Comparison of ENCODE assay signal across 14 cellular contexts in genomic region chr6:43806041-43806757, GRCh38. TPM values are rescaled to one million over a fixed set of nuclear protein-coding genes. Genes with fewer than 3 reads are reported as not detected.
DNase-seq lines count a peak whose midpoint lies in the region; ATAC-seq and TF ChIP-seq lines count a peak whose summit lies in the region.
"Had no signal": no experiment of that assay in that cellular context is flagged by ENCODE, and none has a peak within 500 bp of the region (broad histone marks: within the 10 kb centered on the region; RNA-seq: fewer than 3 reads in every experiment).

No MANE protein-coding gene starts in this region.

- peaks cover 45% of the 10 kb centered on the region for H3K4me1 ChIP-seq in adipocyte (ENCODE audit: control insufficient read depth, insufficient read depth, low read length)
- H3K4me1 ChIP-seq in left lung, result peaks cover 12 to 37% of the 10 kb centered on the region in 2 donors
- H3K4me1 ChIP-seq in aorta (ENCODE audit: control insufficient read depth in 1 of 2, insufficient read depth in 2 of 2, low read length in 2 of 2), result no peaks in the 10 kb centered on the region
- H3K4me1 ChIP-seq in effector memory CD4-positive, alpha-beta T cell (ENCODE audit: control insufficient read depth, insufficient read depth, low read length, poor library complexity, severe bottlenecking), result no peaks in the 10 kb centered on the region
- H3K4me1 ChIP-seq: foreskin keratinocyte had no signal

- H3K27me3 ChIP-seq in adipocyte (replicated peaks; ENCODE audit: control insufficient read depth, insufficient read depth, low read length) (no peaks in the 10 kb centered on the region), left lung (no peaks in the 10 kb centered on the region), aorta (ENCODE audit: control insufficient read depth in 1 of 2, insufficient read depth in 2 of 2, low read length in 1 of 2) (no peaks in the 10 kb centered on the region)
- H3K27me3 ChIP-seq in effector memory CD4-positive, alpha-beta T cell (replicated peaks; ENCODE audit: control insufficient read depth, insufficient read depth, low read length, poor library complexity, severe bottlenecking), result no peaks in the 10 kb centered on the region

- H3K9me3 ChIP-seq in adipocyte (ENCODE audit: control insufficient read depth, low read length) (no peaks in the 10 kb centered on the region), left lung (no peaks in the 10 kb centered on the region), aorta (ENCODE audit: control insufficient read depth, low read length) (no peaks in the 10 kb centered on the region)
- H3K9me3 ChIP-seq in effector memory CD4-positive, alpha-beta T cell (ENCODE audit: control insufficient read depth, low read length), result no peaks in the 10 kb centered on the region

- H3K27ac ChIP-seq in left lung (no peak overlapping the region), aorta (ENCODE audit: low read depth in 1 of 2, low read length in 2 of 2) (no peak overlapping the region)
- no peak overlapping the region for H3K27ac ChIP-seq in effector memory CD4-positive, alpha-beta T cell (ENCODE audit: insufficient read depth, low read length, poor library complexity, severe bottlenecking)
- H3K27ac ChIP-seq: foreskin keratinocyte, SK-N-MC had no signal

- peak; percentile 32 for ATAC-seq in left lung
- peak; percentile 16 for ATAC-seq in aorta (ENCODE audit: low FRiP score)
- ATAC-seq in GM21515 (IDR thresholded peaks at IDR 0.05; ENCODE audit: unreplicated experiment), result no peak
- no peak for ATAC-seq in HG03108 (IDR thresholded peaks at IDR 0.05; ENCODE audit: unreplicated experiment)
- ATAC-seq: foreskin keratinocyte, sciatic nerve had no signal

- no peak for TF ChIP-seq CTCF in left lung (IDR thresholded peaks at IDR 0.05)

- intact Hi-C loops in left lung (cut with DNase I) (no loop called here), aorta (cut with DNase I) (no loop called here)

- H3K4me3 ChIP-seq in adipocyte (ENCODE audit: low read length) (no peak overlapping the region), left lung (no peak overlapping the region), aorta (ENCODE audit: low read length in 2 of 2) (no peak overlapping the region)
- H3K4me3 ChIP-seq in effector memory CD4-positive, alpha-beta T cell (ENCODE audit: insufficient read depth, low read depth, low read length, poor library complexity, severe bottlenecking), result no peak overlapping the region
- H3K4me3 ChIP-seq: SK-N-MC had no signal

- H3K36me3 ChIP-seq in adipocyte (ENCODE audit: control insufficient read depth, insufficient read depth, low read length, severe bottlenecking) (no peaks in the 10 kb centered on the region), left lung (no peaks in the 10 kb centered on the region), aorta (ENCODE audit: control insufficient read depth in 1 of 2, insufficient read depth in 2 of 2, low read length in 1 of 2) (no peaks in the 10 kb centered on the region)
- no peaks in the 10 kb centered on the region for H3K36me3 ChIP-seq in effector memory CD4-positive, alpha-beta T cell (ENCODE audit: control insufficient read depth, insufficient read depth, low read length)

- H3K9ac ChIP-seq in adipocyte (ENCODE audit: low read length), result no peak overlapping the region

- peak; percentile 85 for DNase-seq in HT-29 (ENCODE audit: low spot score)
- DNase-seq in adipocyte (ENCODE audit: low read depth), result peak; percentile 64
- DNase-seq in left lung, result no peak
- DNase-seq in aorta, result peak in 1 of 2 donors; percentile 39
- no peak for DNase-seq in effector memory CD4-positive, alpha-beta T cell
- DNase-seq: amniotic stem cell, foreskin keratinocyte, natural killer cell, NCI-H1092, NCI-H774 had no signal

- 87 to 88% methylated on average over 9 of the region's 9 CpGs for WGBS in aorta, 2 donors

RNA-seq across cellular contexts. Expression of gene VEGFA, which starts 36.2 kb away (rescaled TPM):
- total RNA-seq in HT-29 (2014; rRNA removed; shearing (Covaris generic)), result 154 and 170 TPM in 2 replicates
- 100 to 1,000 TPM; 147 to 154 TPM for total RNA-seq in left lung
- total RNA-seq in aorta, result 100 to 1,000 TPM; 107 to 247 TPM
- polyA plus RNA-seq in aorta, result 1 to 10 TPM; 7.6 to 8.0 TPM

Comparison
In these comparisons a context has a peak if more than half of its experiments do, and no peak if none do; other contexts are left out.
1. DNase-seq: peak in HT-29 (single experiment) and adipocyte (single experiment); none in left lung (0 of 2) and effector memory CD4-positive, alpha-beta T cell (0 of 3).
2. ATAC-seq: peak in left lung (single experiment) and aorta (single experiment); none in GM21515 (single experiment) and HG03108 (single experiment).